ENCODE assay signal across 8 cellular contexts in the genomic region with DNA sequence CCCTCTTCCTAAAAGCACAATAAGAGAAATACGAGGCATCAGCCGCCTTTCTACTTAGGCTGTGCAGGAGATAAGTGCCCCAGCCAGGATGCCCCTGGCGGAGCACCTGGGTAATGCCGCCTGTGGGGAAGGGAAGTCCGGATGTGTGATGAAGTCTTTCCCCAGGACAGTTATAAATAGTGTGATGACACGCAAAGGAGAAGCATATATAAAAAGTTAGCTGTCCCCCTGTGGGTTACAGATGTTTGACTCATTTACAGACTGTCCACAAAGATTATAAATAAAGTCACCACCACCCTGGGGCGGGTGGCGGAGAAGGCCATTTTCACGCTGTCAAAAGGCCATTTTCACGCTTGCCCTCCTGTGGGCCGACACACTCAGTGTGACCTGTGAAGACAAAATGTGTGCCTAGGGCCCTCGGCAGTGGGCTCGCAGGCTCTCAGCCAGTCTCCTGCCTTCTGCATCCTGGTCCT. TPM values are rescaled to one million over a fixed set of nuclear protein-coding genes. Genes with fewer than 3 reads are reported as not detected.
DNase-seq lines count a peak whose midpoint lies in the region; ATAC-seq and TF ChIP-seq lines count a peak whose summit lies in the region.

No MANE protein-coding gene starts in this region.

- no peaks in the 10 kb centered on the region for H3K9me3 Mint-ChIP-seq in central memory CD8-positive, alpha-beta T cell
- H3K9me3 Mint-ChIP-seq in neural crest cell, result no peaks in the 10 kb centered on the region

- no peak overlapping the region for H3K27ac Mint-ChIP-seq in central memory CD8-positive, alpha-beta T cell (ENCODE audit: low read depth)
- H3K27ac Mint-ChIP-seq in neural crest cell (ENCODE audit: unreplicated experiment), result no peak overlapping the region

- POLR2A ChIA-PET in RWPE1 (lab: Yijun Ruan, JAX; ENCODE audit: low non-redundant PET), result no interaction called here

- peaks cover 88% of the 10 kb centered on the region for H3K27me3 Mint-ChIP-seq in central memory CD8-positive, alpha-beta T cell
- peaks cover 31% of the 10 kb centered on the region for H3K27me3 Mint-ChIP-seq in neural crest cell (ENCODE audit: low read depth)

- H3K27ac ChIP-seq in RWPE1, result no peak overlapping the region

- DNase-seq in activated CD8-positive, alpha-beta memory T cell treated with anti-CD3 and anti-CD28 coated beads, Interleukin-2, amount 50 U/mL, for 4 hours, result peak; percentile 31
- no peak for DNase-seq in activated CD8-positive, alpha-beta memory T cell treated with anti-CD3 and anti-CD28 coated beads for 24 hours
- peak; percentile 47 for DNase-seq in RWPE1 (ENCODE audit: low spot score)
- DNase-seq in central memory CD8-positive, alpha-beta T cell (ENCODE audit: low spot score in 2 of 2), result no peak
- peak; percentile 52 for DNase-seq in neural crest cell (ENCODE audit: low read depth, low spot score)
- no peak for DNase-seq in inferior parietal cortex (ENCODE audit: extremely low spot score)
- no peak for DNase-seq in occipital lobe (lab: John Stamatoyannopoulos, UW)

- TF ChIP-seq CTCF in RWPE1 (conservative IDR thresholded peaks at IDR 0.05; ENCODE audit: low read depth), result peak; percentile 32
- peak; percentile 76 for TF ChIP-seq CTCF in neural crest cell (conservative IDR thresholded peaks at IDR 0.05)

- peaks cover 22% of the 10 kb centered on the region for H3K4me1 Mint-ChIP-seq in central memory CD8-positive, alpha-beta T cell
- H3K4me1 Mint-ChIP-seq in neural crest cell, result peaks cover 35% of the 10 kb centered on the region

- CTCF ChIA-PET in RWPE1 (lab: Yijun Ruan, JAX), result interaction anchor here (0.6 kb wide), 1 partner anchor 44 kb away, joined by 3 read pairs; no protein-coding TSS in a partner anchor

- peak; percentile 23 for ATAC-seq in HG03039 (IDR thresholded peaks at IDR 0.05; ENCODE audit: unreplicated experiment)
- peak; percentile 40 for ATAC-seq in central memory CD8-positive, alpha-beta T cell (replicated peaks; ENCODE audit: extremely low read depth, poor library complexity, severe bottlenecking)

- H3K4me3 Mint-ChIP-seq in central memory CD8-positive, alpha-beta T cell, result no peak overlapping the region
- peak overlapping the region; percentile 7 for H3K4me3 Mint-ChIP-seq in neural crest cell

- peaks cover 5% of the 10 kb centered on the region for H3K36me3 Mint-ChIP-seq in central memory CD8-positive, alpha-beta T cell (ENCODE audit: insufficient read depth)
- H3K36me3 Mint-ChIP-seq in neural crest cell (ENCODE audit: low read depth), result no peaks in the 10 kb centered on the region

RNA-seq across cellular contexts. Expression of a gene that starts 6.3 kb away (rescaled TPM):
- 0.84 and 1.1 TPM in 2 replicates for total RNA-seq in neural crest cell
- 3.6 TPM for total RNA-seq in occipital lobe

Comparison
In these comparisons a context has a peak if more than half of its experiments do, and no peak if none do; other contexts are left out.
1. DNase-seq: peak in activated CD8-positive, alpha-beta memory T cell treated with anti-CD3 and anti-CD28 coated beads, Interleukin-2, amount 50 U/mL, for 4 hours (single experiment), RWPE1 (single experiment) and neural crest cell (single experiment); none in activated CD8-positive, alpha-beta memory T cell treated with anti-CD3 and anti-CD28 coated beads for 24 hours (single experiment), central memory CD8-positive, alpha-beta T cell (0 of 2), inferior parietal cortex (single experiment) and occipital lobe (single experiment).